In the genomic region with DNA sequence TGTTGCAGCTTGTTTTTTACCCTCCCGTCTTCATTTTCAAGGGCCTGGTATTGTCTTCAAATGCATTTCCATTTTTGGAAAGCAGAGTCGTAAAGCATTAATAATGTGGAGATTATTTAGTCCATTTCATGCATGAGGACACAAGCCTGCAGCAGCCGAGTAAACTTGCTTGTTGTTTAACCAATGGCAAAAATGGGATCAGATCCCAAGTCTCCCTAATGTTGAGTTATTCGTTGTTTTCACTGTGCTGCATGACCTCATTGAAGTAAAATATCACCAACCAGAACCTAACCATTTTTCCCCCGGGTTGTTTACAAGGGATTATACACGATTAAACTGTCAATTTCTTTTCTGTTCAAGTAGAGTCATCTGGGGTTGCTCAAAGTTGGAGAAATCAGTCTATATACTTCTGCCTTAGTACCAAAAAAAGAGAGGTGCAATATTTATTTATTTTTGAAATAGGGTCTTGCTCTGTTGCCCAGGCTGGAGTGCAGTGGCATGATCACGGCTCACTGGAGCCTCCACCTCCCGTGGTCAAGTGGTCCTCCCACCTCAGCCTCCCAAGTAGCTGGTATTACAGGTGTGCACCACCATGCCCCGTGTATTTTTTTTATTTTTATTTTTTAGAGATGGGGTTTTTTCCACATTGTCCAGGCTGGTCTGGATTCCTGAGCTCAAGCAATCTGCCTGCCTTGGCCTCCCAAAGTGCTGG, we compare ENCODE assay signal across 14 cellular contexts. TPM values are rescaled to one million over a fixed set of nuclear protein-coding genes. Genes with fewer than 3 reads are reported as not detected.
DNase-seq lines count a peak whose midpoint lies in the region; ATAC-seq and TF ChIP-seq lines count a peak whose summit lies in the region.
"Had no signal": no experiment of that assay in that cellular context is flagged by ENCODE, and none has a peak within 500 bp of the region (broad histone marks: within the 10 kb centered on the region; RNA-seq: fewer than 3 reads in every experiment).

No MANE protein-coding gene starts in this region.

- no peaks in the 10 kb centered on the region for H3K4me1 Mint-ChIP-seq in Caco-2 (ENCODE audit: low read depth, unreplicated experiment)

- no peaks in the 10 kb centered on the region for H3K27me3 ChIP-seq in BLaER1
- H3K27me3 ChIP-seq in Caco-2 (replicated peaks; ENCODE audit: control insufficient read depth, insufficient read depth, low read length), result no peaks in the 10 kb centered on the region
- no peaks in the 10 kb centered on the region for H3K27me3 ChIP-seq in colonic mucosa
- H3K27me3 ChIP-seq: adrenal gland, foreskin keratinocyte, SJSA1 had no signal

- peaks cover 7% of the 10 kb centered on the region; the same call in 1 of the 2 replicates for H3K36me3 ChIP-seq in BLaER1
- H3K36me3 ChIP-seq in Caco-2 (ENCODE audit: control insufficient read depth, insufficient read depth, low read length), result no peaks in the 10 kb centered on the region
- no peaks in the 10 kb centered on the region for H3K36me3 ChIP-seq in colonic mucosa

- DNase-seq in Caco-2, result no peak
- peak; percentile 10 for DNase-seq in iris pigment epithelial cell (ENCODE audit: low read depth)
- no peak for DNase-seq in colonic mucosa
- DNase-seq in DMS114 treated with DMSO at 0.1 percent for 48 hours (lab: John Stamatoyannopoulos, UW; ENCODE audit: unreplicated experiment), result no peak
- DNase-seq in SKM-1 treated with dmso at 0.1 percent for 144 hours (lab: John Stamatoyannopoulos, UW; ENCODE audit: unreplicated experiment), result no peak
- DNase-seq: adrenal gland, foreskin keratinocyte, MM.1S had no signal

- no peaks in the 10 kb centered on the region for H4K20me1 ChIP-seq in BLaER1

- H3K4me2 ChIP-seq in BLaER1, result peak overlapping the region; percentile 69

- CTCF ChIA-PET in Caco-2 (lab: Charles Lee), result interaction anchor here (1.9 kb wide), 1 partner anchor 139 kb away, joined by 6 read pairs; no protein-coding TSS in a partner anchor

- no TSS peak for BruUV-seq in Caco-2 (replicated peaks; lab: Mats Ljungman, UMichigan)

- H3K9ac ChIP-seq in BLaER1 (no peak overlapping the region), colonic mucosa (ENCODE audit: low read depth in 2 of 2, low read length in 2 of 2) (no peak overlapping the region)

- H3K4me3 ChIP-seq in BLaER1 (no peak overlapping the region), Caco-2 (ENCODE audit: low read depth, low read length) (no peak overlapping the region), colonic mucosa (no peak overlapping the region)
- H3K4me3 ChIP-seq: adrenal gland, SJSA1 had no signal

- peak overlapping the region; percentile 79 for H3K4me3 Mint-ChIP-seq in Caco-2 (ENCODE audit: unreplicated experiment)

- H3K36me3 Mint-ChIP-seq in Caco-2 (ENCODE audit: insufficient read depth, unreplicated experiment), result peaks cover 2% of the 10 kb centered on the region

- no peak for ATAC-seq in HG02884 (IDR thresholded peaks at IDR 0.05; ENCODE audit: unreplicated experiment)
- ATAC-seq: foreskin keratinocyte had no signal

- H3K9me3 Mint-ChIP-seq in Caco-2 (ENCODE audit: unreplicated experiment), result no peaks in the 10 kb centered on the region
- H3K9me3 Mint-ChIP-seq: dendritic cell treated with granulocyte-macrophage colony-stimulating factor and Interleukin-4, amounts not matched to agents 40 ng/mL and 50 ng/mL, for 4 days had no signal

- TF ChIP-seq CTCF in Caco-2 (IDR thresholded peaks at IDR 0.05; ENCODE audit: insufficient read depth in 1 of 2, low read depth in 1 of 2, low read length in 1 of 2, severe bottlenecking in 1 of 2, unreplicated experiment in 1 of 2), result no peak
- no peak for TF ChIP-seq CTCF in VCaP (conservative IDR thresholded peaks at IDR 0.05)
- no peak for TF ChIP-seq CTCF in colonic mucosa (IDR thresholded peaks at IDR 0.05)

- H3K27ac ChIP-seq in BLaER1 (peak overlapping the region; percentile 77), VCaP (peak overlapping the region; percentile 24; the same call in 1 of the 2 replicates), colonic mucosa (no peak overlapping the region)
- H3K27ac ChIP-seq: C4-2B, foreskin keratinocyte, SJSA1 had no signal

- H3K27me3 Mint-ChIP-seq in Caco-2 (ENCODE audit: insufficient read depth, unreplicated experiment), result no peaks in the 10 kb centered on the region

- H3K9me3 ChIP-seq in BLaER1 (no peaks in the 10 kb centered on the region), Caco-2 (no peaks in the 10 kb centered on the region), colonic mucosa (no peaks in the 10 kb centered on the region)
- H3K9me3 ChIP-seq: adrenal gland, SJSA1 had no signal

- intact Hi-C loops in Caco-2 (cut with micrococcal nuclease; ENCODE audit: unreplicated experiment) (no loop called here), colonic mucosa (cut with DNase I) (loop anchor here (5.0 to 10.0 kb wide), 2 partner anchors 175 to 202 kb away; no protein-coding TSS in a partner anchor)

- peak overlapping the region; percentile 57 for H3K27ac Mint-ChIP-seq in Caco-2 (ENCODE audit: unreplicated experiment)

- H3K4me1 ChIP-seq in BLaER1 (peaks cover 88% of the 10 kb centered on the region), Caco-2 (peaks cover 8% of the 10 kb centered on the region; the same call in 1 of the 2 replicates), colonic mucosa (no peaks in the 10 kb centered on the region)
- H3K4me1 ChIP-seq: SJSA1 had no signal

- POLR2A ChIA-PET in Caco-2 (lab: Charles Lee), result interaction anchor here (1.1 kb wide), 1 partner anchor 13 kb away, joined by 3 read pairs; the partner anchor contains the start of gene AMZ2

RNA-seq across cellular contexts. Expression of gene AMZ2, which starts 12.4 kb away (rescaled TPM):
- 52.2 and 60.2 TPM in 2 replicates for total RNA-seq in Caco-2 (2022)
- total RNA-seq in colonic mucosa, result 10 to 100 TPM; 31.5 to 44.1 TPM

RNA-seq across cellular contexts. Expression of gene SLC16A6, which starts 30.7 kb away (rescaled TPM):
- 0.95 and 1.0 TPM in 2 replicates for total RNA-seq in Caco-2 (2022)
- under 1 TPM; 0.15 to 0.19 TPM for total RNA-seq in colonic mucosa
- total RNA-seq: foreskin keratinocyte, SJSA1 had no signal

RNA-seq across cellular contexts. Expression of gene ARSG, which starts 31.1 kb away (rescaled TPM):
- total RNA-seq in Caco-2 (2022) (5.8 and 6.1 TPM in 2 replicates), colonic mucosa (under 1 TPM; 0.24 to 0.79 TPM)
- total RNA-seq: SJSA1 had no signal
